In the genomic region with DNA sequence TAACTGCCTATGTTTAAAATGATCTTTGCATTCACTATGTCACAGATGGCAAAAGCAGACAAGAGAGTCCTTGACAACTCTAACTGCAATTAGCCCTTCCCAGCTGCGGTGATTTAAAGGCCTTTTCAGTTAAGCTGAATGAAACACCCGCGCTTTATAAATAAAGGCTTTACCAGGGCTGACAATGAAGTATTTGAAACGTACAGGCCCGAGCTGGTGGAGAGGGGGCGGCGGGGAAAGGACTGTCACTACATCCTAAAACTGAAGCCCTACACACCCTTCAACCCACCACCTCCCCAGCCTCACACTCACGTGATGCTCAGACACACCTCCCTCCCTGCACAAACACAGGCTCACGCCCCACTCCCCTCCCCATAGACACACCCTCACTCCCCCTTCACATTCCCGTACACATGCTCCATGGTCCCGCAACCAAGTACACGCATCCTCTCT, we compare ENCODE assay signal across 2 cellular contexts.
TF ChIP-seq lines count a peak whose summit lies in the region.

No MANE protein-coding gene starts in this region.

TF ChIP-seq in GM23338, 12 proteins besides CTCF, POLR2A, EP300 and RAD21 (continued from another document):
- TF ChIP-seq, protein P1, sequence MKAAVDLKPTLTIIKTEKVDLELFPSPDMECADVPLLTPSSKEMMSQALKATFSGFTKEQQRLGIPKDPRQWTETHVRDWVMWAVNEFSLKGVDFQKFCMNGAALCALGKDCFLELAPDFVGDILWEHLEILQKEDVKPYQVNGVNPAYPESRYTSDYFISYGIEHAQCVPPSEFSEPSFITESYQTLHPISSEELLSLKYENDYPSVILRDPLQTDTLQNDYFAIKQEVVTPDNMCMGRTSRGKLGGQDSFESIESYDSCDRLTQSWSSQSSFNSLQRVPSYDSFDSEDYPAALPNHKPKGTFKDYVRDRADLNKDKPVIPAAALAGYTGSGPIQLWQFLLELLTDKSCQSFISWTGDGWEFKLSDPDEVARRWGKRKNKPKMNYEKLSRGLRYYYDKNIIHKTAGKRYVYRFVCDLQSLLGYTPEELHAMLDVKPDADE (IDR thresholded peaks at IDR 0.05), result no peak
- TF ChIP-seq ZNF462 (CRISPR knock-in tag; IDR thresholded peaks at IDR 0.05) (no peak), STAT1 (IDR thresholded peaks at IDR 0.05; ENCODE audit: unreplicated experiment) (no peak), REST (IDR thresholded peaks at IDR 0.05; ENCODE audit: unreplicated experiment) (no peak), POLR2AphosphoS5 (IDR thresholded peaks at IDR 0.05; ENCODE audit: low read depth) (no peak), ZNF114 (CRISPR knock-in tag; IDR thresholded peaks at IDR 0.05) (no peak), JUNB (IDR thresholded peaks at IDR 0.05; ENCODE audit: unreplicated experiment) (no peak), ZNF331 (CRISPR knock-in tag; IDR thresholded peaks at IDR 0.05; ENCODE audit: low read depth) (no peak), NANOG (IDR thresholded peaks at IDR 0.05; ENCODE audit: borderline replicate concordance) (no peak), EZH2 (IDR thresholded peaks at IDR 0.05; ENCODE audit: low read depth, unreplicated experiment) (no peak)
TF ChIP-seq in GM23338: peak in this region for 0.

TF ChIP-seq in WTC11, 78 proteins besides CTCF, POLR2A, EP300 and RAD21 (continued from another document):
- no peak for TF ChIP-seq ARID4B (CRISPR knock-in tag; IDR thresholded peaks at IDR 0.05; ENCODE audit: borderline replicate concordance)
- no peak for TF ChIP-seq ZNF121 (CRISPR knock-in tag; IDR thresholded peaks at IDR 0.05)
- TF ChIP-seq MYBL2 (CRISPR knock-in tag; IDR thresholded peaks at IDR 0.05), result no peak
- no peak for TF ChIP-seq TCF7 (CRISPR knock-in tag; IDR thresholded peaks at IDR 0.05; ENCODE audit: low read depth)
- TF ChIP-seq ESRRA (CRISPR knock-in tag; IDR thresholded peaks at IDR 0.05; ENCODE audit: borderline replicate concordance), result no peak
